1 cellular context compared by ENCODE assay signal in genomic region chr19:10217085-10217484, GRCh38.
TF ChIP-seq lines count a peak whose summit lies in the region.

No MANE protein-coding gene starts in this region.

TF ChIP-seq in K562, 482 proteins besides CTCF, POLR2A, EP300 and RAD21:
- TF ChIP-seq POU5F1 (IDR thresholded peaks at IDR 0.05; ENCODE audit: borderline replicate concordance, low read depth, low read length, partially characterized antibody) (no peak), TCF3 (CRISPR knock-in tag; IDR thresholded peaks at IDR 0.05) (no peak), BDP1 (IDR thresholded peaks at IDR 0.05; ENCODE audit: insufficient read depth, insufficient read length) (no peak), RBM22 (IDR thresholded peaks at IDR 0.05; ENCODE audit: low read depth, low read length, poor library complexity, severe bottlenecking) (no peak), HDAC2 (IDR thresholded peaks at IDR 0.05) (no peak), ZNF143 (CRISPR knock-in tag; IDR thresholded peaks at IDR 0.05) (no peak), SMC3 (conservative IDR thresholded peaks at IDR 0.05; ENCODE audit: insufficient read depth, low read depth, low read length) (no peak), NR2C2 (CRISPR knock-in tag; IDR thresholded peaks at IDR 0.05) (no peak), NR2C2 (tag; IDR thresholded peaks at IDR 0.05) (no peak), PTRF (tag; IDR thresholded peaks at IDR 0.05) (no peak), STAG1 (CRISPR knock-in tag; IDR thresholded peaks at IDR 0.05; ENCODE audit: borderline replicate concordance) (no peak), NCOR1 (IDR thresholded peaks at IDR 0.05) (no peak), BHLHE40 (IDR thresholded peaks at IDR 0.05; ENCODE audit: low read length) (no peak), ZNF197 (CRISPR knock-in tag; IDR thresholded peaks at IDR 0.05; ENCODE audit: low read depth) (no peak)
- TF ChIP-seq, protein P1, sequence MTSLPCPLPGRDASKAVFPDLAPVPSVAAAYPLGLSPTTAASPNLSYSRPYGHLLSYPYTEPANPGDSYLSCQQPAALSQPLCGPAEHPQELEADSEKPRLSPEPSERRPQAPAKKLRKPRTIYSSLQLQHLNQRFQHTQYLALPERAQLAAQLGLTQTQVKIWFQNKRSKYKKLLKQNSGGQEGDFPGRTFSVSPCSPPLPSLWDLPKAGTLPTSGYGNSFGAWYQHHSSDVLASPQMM (CRISPR knock-in tag; IDR thresholded peaks at IDR 0.05), result no peak
- TF ChIP-seq, protein P2, sequence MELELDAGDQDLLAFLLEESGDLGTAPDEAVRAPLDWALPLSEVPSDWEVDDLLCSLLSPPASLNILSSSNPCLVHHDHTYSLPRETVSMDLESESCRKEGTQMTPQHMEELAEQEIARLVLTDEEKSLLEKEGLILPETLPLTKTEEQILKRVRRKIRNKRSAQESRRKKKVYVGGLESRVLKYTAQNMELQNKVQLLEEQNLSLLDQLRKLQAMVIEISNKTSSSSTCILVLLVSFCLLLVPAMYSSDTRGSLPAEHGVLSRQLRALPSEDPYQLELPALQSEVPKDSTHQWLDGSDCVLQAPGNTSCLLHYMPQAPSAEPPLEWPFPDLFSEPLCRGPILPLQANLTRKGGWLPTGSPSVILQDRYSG (tag; conservative IDR thresholded peaks at IDR 0.05; ENCODE audit: low read depth), result no peak
